ENCODE assay signal across 8 cellular contexts in genomic region chr9:136949239-136949816, GRCh38.
DNase-seq lines count a peak whose midpoint lies in the region; ATAC-seq and TF ChIP-seq lines count a peak whose summit lies in the region.

No MANE protein-coding gene starts in this region.

- H3K79me2 ChIP-seq in Loucy (ENCODE audit: insufficient read depth, low read length) = no peaks in the 10 kb centered on the region

- H4K20me1 ChIP-seq in Loucy (ENCODE audit: insufficient read depth, low read length, poor library complexity, severe bottlenecking) = no peaks in the 10 kb centered on the region

- DNase-seq in AG09309 (ENCODE audit: low read depth) (no peak), choroid plexus epithelial cell (ENCODE audit: low read depth) (no peak), AG08396 (ENCODE audit: low spot score) (no peak), NCI-H2029 treated with DMSO at 0.1 percent for 48 hours (lab: John Stamatoyannopoulos, UW) (no peak)

- H3F3A ChIP-seq in Loucy (ENCODE audit: low read depth) = no peaks in the 10 kb centered on the region

- TF ChIP-seq CTCF in AG09309 (IDR thresholded peaks at IDR 0.05; ENCODE audit: control insufficient read depth, insufficient read depth, low read depth, low read length, missing control alignments) = no peak
- no peak for TF ChIP-seq CTCF in Loucy (conservative IDR thresholded peaks at IDR 0.05; ENCODE audit: low read length)
- no peak for TF ChIP-seq CTCF in choroid plexus epithelial cell (conservative IDR thresholded peaks at IDR 0.05; ENCODE audit: low read depth, low read length)

- H3K9me3 ChIP-seq in Loucy (ENCODE audit: insufficient read depth, low read depth, low read length) (no peaks in the 10 kb centered on the region), mucosa of stomach (ENCODE audit: control insufficient read depth, low read length) (no peaks in the 10 kb centered on the region)

- H3K36me3 ChIP-seq in Loucy (ENCODE audit: insufficient read depth, low read length) = no peaks in the 10 kb centered on the region
- no peaks in the 10 kb centered on the region for H3K36me3 ChIP-seq in mucosa of stomach (ENCODE audit: control insufficient read depth, insufficient read depth, low read length)

- H3K4me3 ChIP-seq in AG09309 (ENCODE audit: control insufficient read depth, low read depth, low read length) (peak overlapping the region; percentile 59), Loucy (ENCODE audit: low read length, poor library complexity, severe bottlenecking) (peak overlapping the region; percentile 79), choroid plexus epithelial cell (ENCODE audit: low read depth, low read length) (peak overlapping the region; percentile 59), mucosa of stomach (ENCODE audit: low read length) (no peak overlapping the region)

- peak overlapping the region; percentile 22; the same call in 1 of the 2 replicates for H2AFZ ChIP-seq in Loucy (ENCODE audit: low read length)

- H3K27me3 ChIP-seq in Loucy (ENCODE audit: insufficient read depth, low read length, poor library complexity, severe bottlenecking) (no peaks in the 10 kb centered on the region), mucosa of stomach (ENCODE audit: control insufficient read depth, insufficient read depth, low read length) (no peaks in the 10 kb centered on the region)

- ATAC-seq in HG03135 (IDR thresholded peaks at IDR 0.05; ENCODE audit: unreplicated experiment) = no peak
- ATAC-seq in HG03457 (IDR thresholded peaks at IDR 0.05; ENCODE audit: unreplicated experiment) = no peak

- peak overlapping the region; percentile 93 for H3K4me2 ChIP-seq in Loucy (ENCODE audit: low read depth, low read length, poor library complexity, severe bottlenecking)

- H3K9me2 ChIP-seq in Loucy (replicated peaks; ENCODE audit: low read depth, low read length) = no peaks in the 10 kb centered on the region

- H3K9ac ChIP-seq in Loucy (ENCODE audit: low read depth, low read length, poor library complexity, severe bottlenecking) (peak overlapping the region; percentile 97), mucosa of stomach (ENCODE audit: low read length) (peak overlapping the region; percentile 59)

- H3K4me1 ChIP-seq in Loucy (ENCODE audit: insufficient read depth, low read length, poor library complexity, severe bottlenecking) (peaks cover 17% of the 10 kb centered on the region), mucosa of stomach (ENCODE audit: control insufficient read depth, insufficient read depth, low read length) (peaks cover 33% of the 10 kb centered on the region)
